In the genomic region with DNA sequence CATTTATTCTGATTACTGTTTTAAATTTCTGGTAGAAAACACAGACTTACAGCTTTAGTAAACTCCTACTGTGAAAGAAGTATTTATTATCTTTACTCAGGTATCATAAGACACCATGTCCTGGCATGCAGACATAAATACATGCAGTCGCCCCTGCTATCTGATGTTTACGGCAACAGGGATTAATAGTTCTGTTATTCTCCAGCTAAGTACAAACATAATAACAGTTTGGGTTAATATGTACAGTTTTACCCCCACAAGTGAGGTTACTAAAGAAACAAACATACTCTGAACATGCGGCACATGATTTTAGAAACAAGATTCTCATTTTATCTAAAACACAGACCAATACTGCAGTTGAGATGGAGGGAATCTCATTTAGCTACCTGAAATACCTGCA, we compare ENCODE assay signal across 23 cellular contexts.
"Had no signal": no experiment of that assay in that cellular context is flagged by ENCODE, and none has a peak within 500 bp of the region (broad histone marks: within the 10 kb centered on the region; RNA-seq: fewer than 3 reads in every experiment).

No MANE protein-coding gene starts in this region.

- H3K4me2 ChIP-seq: smooth muscle cell had no signal

- H3K4me3 ChIP-seq: gastroesophageal sphincter, heart left ventricle, ovary, psoas muscle, smooth muscle cell, suprapubic skin had no signal

- H3K27ac ChIP-seq: suprapubic skin had no signal

- DNase-seq: cortex of kidney; heart left ventricle; hippocampal formation; immature natural killer cell; mammary epithelial cell; mesendoderm; midbrain; naive thymus-derived CD8-positive, alpha-beta T cell; nephron progenitor cell; occipital lobe; ovary; posterior cingulate gyrus; psoas muscle; right cardiac atrium; stimulated activated CD4-positive, alpha-beta T cell treated with anti-CD3 and anti-CD28 coated beads, Interleukin-12 subunit alpha, Interleukin-12 subunit beta, amount 100 ng/mL, for 4 hours; stimulated activated CD4-positive, alpha-beta T cell treated with anti-CD3 and anti-CD28 coated beads, Interleukin-1b, Interleukin-23, amount 100 ng/mL, for 48 hours; stimulated activated CD4-positive, alpha-beta T cell treated with anti-CD3 and anti-CD28 coated beads, Interleukin-4, amount 100 ng/mL, for 1 hour; stimulated activated CD8-positive, alpha-beta memory T cell treated with anti-CD3 and anti-CD28 coated beads, Interleukin-4, amount 100 ng/mL, for 48 hours; stimulated activated naive CD4-positive, alpha-beta T cell; stimulated activated naive CD8-positive, alpha-beta T cell treated with anti-CD3 and anti-CD28 coated beads, Interleukin-15, amount 100 ng/mL, for 72 hours had no signal

- H3K9me3 ChIP-seq: ovary, psoas muscle, suprapubic skin had no signal

- H3K36me3 ChIP-seq: gastroesophageal sphincter, heart left ventricle, ovary, suprapubic skin had no signal

- H3K27me3 ChIP-seq: gastroesophageal sphincter, heart left ventricle, ovary, suprapubic skin had no signal
